In genomic region chr19:38387550-38388309, GRCh38 we compare ENCODE assay signal across 1 cellular context.
TF ChIP-seq lines count a peak whose summit lies in the region.

Gene GGN (minus strand): TSS chr19:38388034. CDS start chr19:38387261, 773 bp downstream.

TF ChIP-seq in HCT116, 20 proteins besides CTCF, POLR2A, EP300 and RAD21 (continued from another document):
- TF ChIP-seq POLR2AphosphoS5 (IDR thresholded peaks at IDR 0.05; ENCODE audit: low read depth, low read length): peak; percentile 67
